17 cellular contexts compared by ENCODE assay signal in genomic region chr22:20380486-20380885, GRCh38.
"Had no signal": no experiment of that assay in that cellular context is flagged by ENCODE, and none has a peak within 500 bp of the region (broad histone marks: within the 10 kb centered on the region; RNA-seq: fewer than 3 reads in every experiment).

No MANE protein-coding gene starts in this region.

- FAIRE-seq: endothelial cell of umbilical vein, pancreas had no signal

- H3K27me3 ChIP-seq: body of pancreas, pancreas had no signal

- H3K4me3 ChIP-seq: body of pancreas, lung, mucosa of descending colon, pancreas, stomach, thoracic aorta had no signal

- H3K9me3 ChIP-seq: body of pancreas, mucosa of descending colon, pancreas, stomach, thoracic aorta had no signal

- ATAC-seq: activated CD4-positive, CD25-positive, alpha-beta regulatory T cell treated with anti-CD3 and anti-CD28 coated beads, Interleukin-2, amount 50 U/mL, for 24 hours; body of pancreas; left cardiac atrium; mucosa of descending colon; naive thymus-derived CD4-positive, alpha-beta T cell; pancreas had no signal

- H3K36me3 ChIP-seq: pancreas, stomach, thoracic aorta had no signal

- H3K4me1 ChIP-seq: body of pancreas, pancreas, stomach had no signal

- H3K27ac ChIP-seq: body of pancreas, pancreas, stomach, thoracic aorta had no signal

- DNase-seq: activated naive CD8-positive, alpha-beta T cell treated with anti-CD3 and anti-CD28 coated beads for 36 hours; amygdala; body of pancreas; cortex of kidney; effector CD4-positive, alpha-beta T cell; foreskin melanocyte; immature natural killer cell; left cardiac atrium; mucosa of descending colon; naive thymus-derived CD4-positive, alpha-beta T cell; pancreas; stimulated activated CD4-positive, alpha-beta T cell treated with anti-CD3 and anti-CD28 coated beads, Interleukin-1b, Interleukin-23, amount 100 ng/mL, for 48 hours; stomach had no signal
